ENCODE assay signal across 1 cellular context in the genomic region with DNA sequence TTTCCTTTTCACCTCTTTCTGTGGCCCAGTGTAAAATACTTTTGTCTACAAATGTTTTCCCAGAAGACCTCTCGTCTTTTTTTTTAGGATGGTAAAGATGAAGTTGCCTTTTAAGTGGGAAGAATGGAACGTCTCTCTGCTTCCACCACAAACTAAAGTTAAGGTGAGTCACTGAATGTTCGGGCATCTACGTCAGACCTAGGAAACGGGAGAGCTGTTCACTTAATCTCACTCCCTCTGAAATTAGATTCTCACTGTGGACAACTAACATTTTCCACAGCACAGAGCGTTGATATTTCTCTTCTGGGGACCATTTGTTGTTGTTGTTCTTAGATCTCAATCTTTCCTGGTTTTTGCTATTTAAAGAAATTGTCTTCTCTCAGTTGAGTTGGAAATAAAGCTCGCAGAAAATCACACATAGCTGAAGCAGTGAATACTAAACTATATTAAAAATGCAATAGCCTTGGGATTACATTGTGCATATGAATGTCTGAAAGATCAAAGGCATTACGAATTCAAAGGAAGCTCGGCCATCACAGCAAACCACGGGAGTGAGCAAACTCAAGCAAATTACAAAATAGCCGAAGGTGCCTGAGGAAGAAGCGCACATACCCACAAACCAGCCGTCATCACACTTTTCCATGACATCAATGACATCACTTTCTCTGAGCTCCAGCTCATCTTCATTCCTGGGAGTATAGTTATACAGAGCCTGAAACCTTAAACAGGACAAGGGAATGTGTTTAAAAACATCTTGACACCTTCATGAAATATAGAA.
TF ChIP-seq lines count a peak whose summit lies in the region.

No MANE protein-coding gene starts in this region.

TF ChIP-seq in IMR-90, 13 proteins besides CTCF, POLR2A, EP300 and RAD21:
- no peak for TF ChIP-seq MAFK (IDR thresholded peaks at IDR 0.05; ENCODE audit: low read depth, low read length)
- no peak for TF ChIP-seq FOS (IDR thresholded peaks at IDR 0.05; ENCODE audit: low read depth, low read length)
- no peak for TF ChIP-seq BHLHE40 (IDR thresholded peaks at IDR 0.05; ENCODE audit: low read depth, low read length)
- TF ChIP-seq CHD1 (IDR thresholded peaks at IDR 0.05; ENCODE audit: low read depth, low read length), result no peak
- TF ChIP-seq SMC3 (IDR thresholded peaks at IDR 0.05; ENCODE audit: low read depth, low read length), result no peak
- no peak for TF ChIP-seq RCOR1 (IDR thresholded peaks at IDR 0.05; ENCODE audit: insufficient replicate concordance, low read length)
- TF ChIP-seq MAZ (IDR thresholded peaks at IDR 0.05; ENCODE audit: borderline replicate concordance, low read depth, low read length), result no peak
- no peak for TF ChIP-seq MXI1 (IDR thresholded peaks at IDR 0.05; ENCODE audit: borderline replicate concordance, low read depth, low read length)
- no peak for TF ChIP-seq USF2 (IDR thresholded peaks at IDR 0.05; ENCODE audit: low read depth, low read length)
- no peak for TF ChIP-seq CEBPB (IDR thresholded peaks at IDR 0.05; ENCODE audit: low read depth, low read length)
- no peak for TF ChIP-seq RFX5 (IDR thresholded peaks at IDR 0.05; ENCODE audit: low read depth, low read length)
- TF ChIP-seq ELK1 (IDR thresholded peaks at IDR 0.05; ENCODE audit: borderline replicate concordance, low read depth, low read length), result no peak
- no peak for TF ChIP-seq NFE2L2 (IDR thresholded peaks at IDR 0.05; ENCODE audit: low read depth, low read length)
TF ChIP-seq in IMR-90: peak in this region for 0.
